ENCODE assay signal across 8 cellular contexts in genomic region chr20:50540620-50541605, GRCh38. TPM values are rescaled to one million over a fixed set of nuclear protein-coding genes. Genes with fewer than 3 reads are reported as not detected.
DNase-seq lines count a peak whose midpoint lies in the region; ATAC-seq and TF ChIP-seq lines count a peak whose summit lies in the region.

No MANE protein-coding gene starts in this region.

- H3K36me3 ChIP-seq in Peyer's patch, result no peaks in the 10 kb centered on the region
- peaks cover 10% of the 10 kb centered on the region for H3K36me3 ChIP-seq in skeletal muscle satellite cell (ENCODE audit: insufficient read depth, low read length)

- TF ChIP-seq POLR2A in Peyer's patch (IDR thresholded peaks at IDR 0.05), result no peak

- no peaks in the 10 kb centered on the region for H3K9me3 ChIP-seq in Peyer's patch
- H3K9me3 ChIP-seq in skeletal muscle satellite cell (replicated peaks; ENCODE audit: low read length), result no peaks in the 10 kb centered on the region

- H3K4me1 Mint-ChIP-seq in endothelial cell (ENCODE audit: unreplicated experiment), result peaks cover 17% of the 10 kb centered on the region

- no peak for DNase-seq in Peyer's patch
- DNase-seq in fibroblast of the aortic adventitia (ENCODE audit: low read depth), result peak; percentile 95
- DNase-seq in NCI-H2081 (lab: John Stamatoyannopoulos, UW), result no peak
- no peak for DNase-seq in endothelial cell (ENCODE audit: low spot score)
- DNase-seq in retina, result no peak

- H3K4me2 ChIP-seq in skeletal muscle satellite cell (ENCODE audit: low read length), result peak overlapping the region; percentile 69

- peaks cover 3% of the 10 kb centered on the region for H3K36me3 Mint-ChIP-seq in endothelial cell (ENCODE audit: low read depth, unreplicated experiment)

- H3K27me3 Mint-ChIP-seq in endothelial cell (ENCODE audit: unreplicated experiment), result no peaks in the 10 kb centered on the region

- H3K4me3 ChIP-seq in Peyer's patch (no peak overlapping the region), fibroblast of the aortic adventitia (ENCODE audit: low read depth, low read length) (peak overlapping the region; percentile 10), skeletal muscle satellite cell (ENCODE audit: low read length) (peak overlapping the region; percentile 57)

- H3K27ac ChIP-seq in Peyer's patch, result peak overlapping the region; percentile 12 to 77 (median 38)

- peak; percentile 11 for ATAC-seq in GM18520 (IDR thresholded peaks at IDR 0.05; ENCODE audit: unreplicated experiment)
- ATAC-seq in GM18519 (IDR thresholded peaks at IDR 0.05; ENCODE audit: low FRiP score, unreplicated experiment), result no peak

- H3K4me1 ChIP-seq in Peyer's patch, result peaks cover 0 to 58% (median 22%) of the 10 kb centered on the region in 4 donors
- H3K4me1 ChIP-seq in skeletal muscle satellite cell (ENCODE audit: control insufficient read depth, insufficient read depth, low read length), result peaks cover 34% of the 10 kb centered on the region

- H3K9me3 Mint-ChIP-seq in endothelial cell (ENCODE audit: unreplicated experiment), result no peaks in the 10 kb centered on the region

- TF ChIP-seq CTCF in Peyer's patch (IDR thresholded peaks at IDR 0.05), result no peak
- no peak for TF ChIP-seq CTCF in fibroblast of the aortic adventitia (IDR thresholded peaks at IDR 0.05; ENCODE audit: insufficient read depth, low read length)
- no peak for TF ChIP-seq CTCF in endothelial cell (IDR thresholded peaks at IDR 0.05; ENCODE audit: unreplicated experiment)

- H3K27me3 ChIP-seq in Peyer's patch (no peaks in the 10 kb centered on the region), skeletal muscle satellite cell (ENCODE audit: control insufficient read depth, insufficient read depth, low read length) (no peaks in the 10 kb centered on the region)

- no peak overlapping the region for H3K4me3 Mint-ChIP-seq in endothelial cell (ENCODE audit: unreplicated experiment)

- peak overlapping the region; percentile 43 for H3K9ac ChIP-seq in skeletal muscle satellite cell (ENCODE audit: low read depth, low read length)

- no peak overlapping the region for H3K27ac Mint-ChIP-seq in endothelial cell (ENCODE audit: unreplicated experiment)

RNA-seq across cellular contexts. Expression of gene PTPN1, which starts 30.7 kb away (rescaled TPM):
- total RNA-seq in Peyer's patch, result 10 to 100 TPM; 13.8 to 40.4 (median 22.0) TPM
- 19.9 and 32.4 TPM in 2 replicates for total RNA-seq in fibroblast of the aortic adventitia (ENCODE audit: low replicate concordance)
- 51.5 and 58.8 TPM in 2 replicates for total RNA-seq in skeletal muscle satellite cell (2012; rRNA removed)
- total RNA-seq in endothelial cell (ENCODE audit: unreplicated experiment), result 46.0 TPM

Comparison
In these comparisons a context has a peak if more than half of its experiments do, and no peak if none do; other contexts are left out.
1. H3K4me3 ChIP-seq: peak in fibroblast of the aortic adventitia (single experiment) and skeletal muscle satellite cell (single experiment); none in Peyer's patch (0 of 4).